ENCODE assay signal across 10 cellular contexts in genomic region chr1:41752514-41753170, GRCh38.
DNase-seq lines count a peak whose midpoint lies in the region; ATAC-seq, FAIRE-seq and TF ChIP-seq lines count a peak whose summit lies in the region.
"Had no signal": no experiment of that assay in that cellular context is flagged by ENCODE, and none has a peak within 500 bp of the region (broad histone marks: within the 10 kb centered on the region; RNA-seq: fewer than 3 reads in every experiment).

No MANE protein-coding gene starts in this region.

- no peak for DNase-seq in GM12891 (ENCODE audit: insufficient read length, low spot score)
- no peak for DNase-seq in SW 1271 (lab: John Stamatoyannopoulos, UW)
- no peak for DNase-seq in endothelial cell (ENCODE audit: low spot score)
- DNase-seq in NCI-H146 (lab: John Stamatoyannopoulos, UW) = no peak
- DNase-seq: activated CD4-positive, alpha-beta T cell treated with anti-CD3 and anti-CD28 coated beads for 4 hours; COR-L47; Right ventricle myocardium superior had no signal

- H3K4me3 Mint-ChIP-seq in dendritic cell treated with granulocyte-macrophage colony-stimulating factor and Interleukin-4, amounts not matched to agents 40 ng/mL and 50 ng/mL, for 4 days = no peak overlapping the region
- no peak overlapping the region for H3K4me3 Mint-ChIP-seq in endothelial cell (ENCODE audit: unreplicated experiment)

- peak; percentile 80 for FAIRE-seq in GM12891 (lab: Jason Lieb, UNC)

- peaks cover 17% of the 10 kb centered on the region for H3K27me3 Mint-ChIP-seq in dendritic cell treated with granulocyte-macrophage colony-stimulating factor and Interleukin-4, amounts not matched to agents 40 ng/mL and 50 ng/mL, for 4 days
- H3K27me3 Mint-ChIP-seq in endothelial cell (ENCODE audit: unreplicated experiment) = no peaks in the 10 kb centered on the region

- intact Hi-C loops in dendritic cell treated with granulocyte-macrophage colony-stimulating factor and Interleukin-4, amounts not matched to agents 40 ng/mL and 50 ng/mL, for 4 days (cut with micrococcal nuclease) = loop anchor here (1.0 kb wide), 1 partner anchor 13 kb away; no protein-coding TSS in a partner anchor

- H3K4me1 Mint-ChIP-seq in dendritic cell treated with granulocyte-macrophage colony-stimulating factor and Interleukin-4, amounts not matched to agents 40 ng/mL and 50 ng/mL, for 4 days (ENCODE audit: low read depth) = peaks cover 49% of the 10 kb centered on the region
- H3K4me1 Mint-ChIP-seq in endothelial cell (ENCODE audit: unreplicated experiment) = no peaks in the 10 kb centered on the region

- no peak for TF ChIP-seq CTCF in endothelial cell (IDR thresholded peaks at IDR 0.05; ENCODE audit: unreplicated experiment)

- H3K36me3 Mint-ChIP-seq in dendritic cell treated with granulocyte-macrophage colony-stimulating factor and Interleukin-4, amounts not matched to agents 40 ng/mL and 50 ng/mL, for 4 days (ENCODE audit: low read depth) = no peaks in the 10 kb centered on the region
- no peaks in the 10 kb centered on the region for H3K36me3 Mint-ChIP-seq in endothelial cell (ENCODE audit: low read depth, unreplicated experiment)

- H3K27ac Mint-ChIP-seq in dendritic cell treated with granulocyte-macrophage colony-stimulating factor and Interleukin-4, amounts not matched to agents 40 ng/mL and 50 ng/mL, for 4 days = peak overlapping the region; percentile 79
- H3K27ac Mint-ChIP-seq in endothelial cell (ENCODE audit: unreplicated experiment) = no peak overlapping the region

- no peaks in the 10 kb centered on the region for H3K9me3 Mint-ChIP-seq in dendritic cell treated with granulocyte-macrophage colony-stimulating factor and Interleukin-4, amounts not matched to agents 40 ng/mL and 50 ng/mL, for 4 days
- H3K9me3 Mint-ChIP-seq in endothelial cell (ENCODE audit: unreplicated experiment) = no peaks in the 10 kb centered on the region

- peak; percentile 11 for ATAC-seq in GM19438 (IDR thresholded peaks at IDR 0.05; ENCODE audit: low read depth, unreplicated experiment)
- ATAC-seq in HG03378 (IDR thresholded peaks at IDR 0.05; ENCODE audit: unreplicated experiment) = peak; percentile 18

- no peak for TF ChIP-seq POLR2A in GM12891 (IDR thresholded peaks at IDR 0.05; ENCODE audit: low read depth, low read length)

TF ChIP-seq in GM12891, 5 proteins besides CTCF, POLR2A, EP300 and RAD21:
- TF ChIP-seq POLR2AphosphoS5 (IDR thresholded peaks at IDR 0.05; ENCODE audit: low read depth, low read length) (no peak), POU2F2 (IDR thresholded peaks at IDR 0.05; ENCODE audit: low read depth, low read length) (no peak; the same call in 1 of the 2 replicates), TAF1 (IDR thresholded peaks at IDR 0.05; ENCODE audit: low read depth, low read length) (no peak), SPI1 (IDR thresholded peaks at IDR 0.05; ENCODE audit: low read depth, low read length) (no peak), PAX5 (IDR thresholded peaks at IDR 0.05; ENCODE audit: insufficient read depth, low read length, severe bottlenecking) (no peak)
